ENCODE assay signal across 8 cellular contexts in the genomic region with DNA sequence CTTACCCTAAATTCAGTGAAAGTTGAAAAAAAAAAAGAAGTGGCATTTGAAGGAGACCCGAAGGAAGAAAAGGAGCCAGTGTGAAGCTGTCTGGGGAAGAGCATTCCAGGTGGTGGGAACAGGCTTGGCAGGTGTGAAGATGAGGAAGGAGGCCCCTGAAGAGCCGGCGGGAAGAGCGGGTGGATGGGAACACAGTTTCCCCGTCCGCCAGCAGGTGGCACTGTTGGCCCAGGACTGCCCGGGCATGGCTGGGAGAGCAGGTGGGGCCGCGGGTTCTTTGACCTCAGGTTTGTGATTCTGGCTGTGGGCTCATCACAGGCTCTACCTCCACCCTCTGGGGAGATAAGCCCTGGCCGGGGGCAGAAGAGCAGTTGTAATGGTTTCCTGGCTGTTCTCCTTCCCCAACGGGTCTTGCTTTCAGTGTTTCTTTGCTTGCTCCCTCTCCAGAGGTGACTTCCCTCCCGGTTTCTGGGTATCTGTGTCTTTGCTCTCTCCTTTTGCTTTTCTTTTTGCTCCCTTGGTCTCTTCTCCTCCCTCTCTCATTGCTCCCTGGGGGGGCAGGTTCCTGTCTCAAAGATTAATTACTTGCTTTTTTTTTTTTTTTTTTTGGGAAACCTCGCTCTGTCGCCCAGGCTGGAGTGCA. TPM values are rescaled to one million over a fixed set of nuclear protein-coding genes. Genes with fewer than 3 reads are reported as not detected.
DNase-seq lines count a peak whose midpoint lies in the region; ATAC-seq and TF ChIP-seq lines count a peak whose summit lies in the region.

No MANE protein-coding gene starts in this region.

- H3K27me3 Mint-ChIP-seq in H9 (ENCODE audit: low read depth): no peaks in the 10 kb centered on the region; the same call in none of the 2 replicates

- H3K23me2 ChIP-seq in H9 (ENCODE audit: insufficient read length, low read depth, low read length, poor library complexity, severe bottlenecking): no peaks in the 10 kb centered on the region

- H4K8ac ChIP-seq in H9 (replicated peaks; ENCODE audit: insufficient read length, low read depth, low read length) (no peak overlapping the region), mesendoderm (ENCODE audit: low read depth, low read length) (no peak overlapping the region)

- no peaks in the 10 kb centered on the region for H3K36me3 ChIP-seq in endocrine pancreas (ENCODE audit: control insufficient read depth, insufficient read depth, low read length)
- no peaks in the 10 kb centered on the region for H3K36me3 ChIP-seq in mesendoderm (ENCODE audit: control insufficient read depth, insufficient read depth, low read length)

- no peak overlapping the region for H3K23ac ChIP-seq in H9 (ENCODE audit: insufficient read length, low read depth, low read length)
- H3K23ac ChIP-seq in mesendoderm (ENCODE audit: low read length): no peak overlapping the region

- H3K18ac ChIP-seq in H9 (ENCODE audit: insufficient read length, low read depth, low read length): no peak overlapping the region
- no peak overlapping the region for H3K18ac ChIP-seq in mesendoderm (ENCODE audit: low read length)

- H3K4me1 Mint-ChIP-seq in H9: peaks cover 5 to 18% of the 10 kb centered on the region in 2 experiments

- peak; percentile 98 for TF ChIP-seq CTCF in H9 (conservative IDR thresholded peaks at IDR 0.05)

- H3K9ac ChIP-seq in H9 (ENCODE audit: extremely low read depth, insufficient read length, low read length) (no peak overlapping the region), endocrine pancreas (ENCODE audit: control insufficient read depth, insufficient read depth, low read length) (peak overlapping the region; percentile 30), mesendoderm (ENCODE audit: low read length) (no peak overlapping the region)

- no peak overlapping the region for H3K27ac Mint-ChIP-seq in H9

- no peak overlapping the region for H2BK120ac ChIP-seq in H9 (ENCODE audit: low read depth, low read length, poor library complexity, severe bottlenecking)
- no peak overlapping the region for H2BK120ac ChIP-seq in mesendoderm (ENCODE audit: low read depth, low read length)

- H3K4ac ChIP-seq in H9 (ENCODE audit: low read depth, low read length) (no peak overlapping the region), mesendoderm (ENCODE audit: low read depth, low read length) (no peak overlapping the region)

- no peaks in the 10 kb centered on the region for H4K20me1 ChIP-seq in H9 (ENCODE audit: control insufficient read depth, insufficient read depth, insufficient read length)

- no peaks in the 10 kb centered on the region for H3K4me1 ChIP-seq in H9 (ENCODE audit: insufficient read depth, low read length)
- no peaks in the 10 kb centered on the region for H3K4me1 ChIP-seq in endocrine pancreas (ENCODE audit: control insufficient read depth, insufficient read depth, low read length)
- peaks cover 2% of the 10 kb centered on the region for H3K4me1 ChIP-seq in mesendoderm (ENCODE audit: control insufficient read depth, low read depth, low read length)

- no peak overlapping the region; a peak in 1 of 5 replicates for H3K4me3 Mint-ChIP-seq in H9

- H2BK5ac ChIP-seq in H9 (ENCODE audit: insufficient read length, low read length) (no peak overlapping the region), mesendoderm (ENCODE audit: low read length) (no peak overlapping the region)

- H4K5ac ChIP-seq in H9 (ENCODE audit: insufficient read length, low read depth, low read length): no peak overlapping the region
- no peak overlapping the region for H4K5ac ChIP-seq in mesendoderm (ENCODE audit: low read length)

- H3K4me2 ChIP-seq in H9 (ENCODE audit: insufficient read depth, insufficient read length, low read length) (no peak overlapping the region), mesendoderm (ENCODE audit: low read length) (no peak overlapping the region)

- H3T11ph ChIP-seq in H9 (ENCODE audit: low read length): no peak overlapping the region

- H4K91ac ChIP-seq in H9 (ENCODE audit: insufficient read length, low read depth, low read length): no peak overlapping the region

- no peak overlapping the region for H3K56ac ChIP-seq in H9 (ENCODE audit: insufficient read length, low read depth, low read length)
- peak overlapping the region; percentile 10 for H3K56ac ChIP-seq in mesendoderm (ENCODE audit: low read length)

- H3K79me1 ChIP-seq in H9 (ENCODE audit: insufficient read depth, low read depth, low read length, poor library complexity, severe bottlenecking) (no peaks in the 10 kb centered on the region), mesendoderm (ENCODE audit: low read length) (no peaks in the 10 kb centered on the region)

- no peaks in the 10 kb centered on the region for H3K9me3 Mint-ChIP-seq in H9

- no peak overlapping the region for H2BK15ac ChIP-seq in H9 (ENCODE audit: low read depth, low read length)
- H2BK15ac ChIP-seq in mesendoderm (replicated peaks; ENCODE audit: low read depth): no peak overlapping the region

- no peaks in the 10 kb centered on the region; a peak in 1 of 7 replicates for H3K36me3 Mint-ChIP-seq in H9 (ENCODE audit: insufficient read depth in 1 of 3, low read depth in 3 of 3)

- H3K9me3 ChIP-seq in H9 (ENCODE audit: control insufficient read depth, low read depth, low read length) (no peaks in the 10 kb centered on the region), endocrine pancreas (ENCODE audit: control insufficient read depth, low read length) (no peaks in the 10 kb centered on the region)

- peak; percentile 77 for DNase-seq in CD1c-positive myeloid dendritic cell (ENCODE audit: extremely low spot score)
- peak; percentile 96 for DNase-seq in H9
- peak; percentile 11 for DNase-seq in NCI-H774 (lab: John Stamatoyannopoulos, UW)
- peak; percentile 43 to 90 (median 84) for DNase-seq in activated CD8-positive, alpha-beta memory T cell treated with anti-CD3 and anti-CD28 coated beads for 48 hours (ENCODE audit: low read depth in 2 of 3, low spot score in 2 of 3)
- DNase-seq in mesendoderm: peak; percentile 91
- peak; percentile 45 to 67 for DNase-seq in stimulated activated CD8-positive, alpha-beta memory T cell treated with anti-CD3 and anti-CD28 coated beads, Interleukin-2, amount 100 ng/mL, for 1 hour (ENCODE audit: low read depth in 2 of 2)

- H3K4me3 ChIP-seq in endocrine pancreas (ENCODE audit: control insufficient read depth, insufficient read depth, low read length): no peak overlapping the region
- no peak overlapping the region for H3K4me3 ChIP-seq in mesendoderm (ENCODE audit: low read length)

- no peaks in the 10 kb centered on the region for H3K79me2 ChIP-seq in H9 (ENCODE audit: insufficient read depth, low read length)
- no peaks in the 10 kb centered on the region for H3K79me2 ChIP-seq in mesendoderm (ENCODE audit: control insufficient read depth, insufficient read depth, low read length)

- WGBS in H9 (ENCODE audit: extremely low coverage, insufficient read length, low lambda C conversion rate): no CpG with 5 or more reads among the region's 14 CpGs
- WGBS in mesendoderm (ENCODE audit: extremely low coverage, insufficient coverage, low lambda C conversion rate): no CpG with 5 or more reads among the region's 14 CpGs

- no peak overlapping the region for H2AK5ac ChIP-seq in H9 (ENCODE audit: insufficient read length, low read length)
- no peak overlapping the region for H2AK5ac ChIP-seq in mesendoderm (ENCODE audit: low read length)

- ATAC-seq in HG02840 (IDR thresholded peaks at IDR 0.05; ENCODE audit: low FRiP score, unreplicated experiment): no peak

- H3K27me3 ChIP-seq in H9 (ENCODE audit: insufficient read depth, low read length): no peaks in the 10 kb centered on the region
- H3K27me3 ChIP-seq in endocrine pancreas (ENCODE audit: control insufficient read depth, insufficient read depth, low read length): no peaks in the 10 kb centered on the region
- H3K27me3 ChIP-seq in mesendoderm (ENCODE audit: insufficient read depth, low read length, poor library complexity): no peaks in the 10 kb centered on the region

- no peak overlapping the region for H3K27ac ChIP-seq in H9 (ENCODE audit: insufficient read length, low read depth, low read length)
- H3K27ac ChIP-seq in mesendoderm (ENCODE audit: low read depth, low read length): no peak overlapping the region

- no peak overlapping the region for H3K14ac ChIP-seq in H9 (ENCODE audit: insufficient read depth, low read length)

- no peak overlapping the region for H2BK12ac ChIP-seq in H9 (ENCODE audit: insufficient read length, low read depth, low read length)

- no peak overlapping the region for H2BK20ac ChIP-seq in H9 (ENCODE audit: low read depth, low read length, poor library complexity, severe bottlenecking)

- no peak overlapping the region for H2AFZ ChIP-seq in H9 (ENCODE audit: low read length)

RNA-seq across cellular contexts. Expression of a gene that starts 32.3 kb away (rescaled TPM):
- total RNA-seq in H9 (2021): 32.2 and 33.8 TPM in 2 replicates
- polyA plus RNA-seq in mesendoderm (2013, experiment 1 of 2): 20.7 TPM
- polyA plus RNA-seq in mesendoderm (2013, experiment 2 of 2): 21.1 TPM

Comparison
In these comparisons a context has a peak if more than half of its experiments do, and no peak if none do; other contexts are left out.
1. DNase-seq: peak in every context shown above with its lines; median percentile 96 in H9; 91 in mesendoderm; 84 in activated CD8-positive, alpha-beta memory T cell treated with anti-CD3 and anti-CD28 coated beads for 48 hours; 77 in CD1c-positive myeloid dendritic cell; 56 in stimulated activated CD8-positive, alpha-beta memory T cell treated with anti-CD3 and anti-CD28 coated beads, Interleukin-2, amount 100 ng/mL, for 1 hour; 11 in NCI-H774.